1 cellular context compared by ENCODE assay signal in the genomic region with DNA sequence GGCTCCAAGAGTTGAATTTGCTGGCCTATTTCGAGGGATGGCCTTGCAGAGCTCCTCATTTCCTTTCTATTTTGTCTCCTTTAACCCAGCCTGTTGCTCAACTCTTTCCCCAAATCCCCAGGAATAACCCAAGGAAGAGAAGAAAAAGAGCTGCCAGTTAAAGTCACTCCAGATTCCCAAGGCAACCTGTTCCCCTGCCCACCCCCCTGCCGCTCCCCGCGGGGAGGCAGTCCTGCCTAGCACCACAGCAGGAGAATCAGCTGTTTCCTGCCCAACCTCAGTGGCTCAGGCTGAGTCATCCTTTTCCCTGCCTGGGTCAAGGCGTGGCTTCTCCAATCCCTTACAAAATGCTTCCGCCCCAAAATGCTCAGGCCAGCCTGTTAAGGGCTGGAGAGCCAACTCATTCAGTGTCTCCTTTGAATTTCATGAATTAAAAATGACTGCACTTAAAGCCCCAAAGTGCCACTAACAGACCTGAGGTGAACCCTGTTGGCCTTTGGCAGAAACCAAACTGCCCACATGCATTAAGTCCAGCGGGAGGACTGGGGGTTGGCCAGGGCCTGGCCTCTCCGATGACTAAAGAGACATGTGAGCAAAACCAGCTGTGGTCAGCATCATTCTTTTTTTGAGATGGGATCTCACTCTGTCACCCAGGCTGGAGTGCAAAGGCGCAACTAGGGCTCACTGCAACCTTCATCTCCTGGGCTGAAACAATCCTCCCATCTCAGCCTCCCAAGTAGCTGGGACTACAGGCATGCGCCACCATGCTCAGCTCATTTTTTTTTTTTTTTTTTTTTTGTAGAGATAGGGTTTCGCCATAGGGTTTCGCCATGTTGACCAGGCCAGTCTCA.
TF ChIP-seq lines count a peak whose summit lies in the region.

No MANE protein-coding gene starts in this region.

TF ChIP-seq in HepG2, 621 proteins besides CTCF, POLR2A, EP300 and RAD21 (continued from another document and continues in another):
- TF ChIP-seq RXRB (CRISPR knock-in tag; IDR thresholded peaks at IDR 0.05; ENCODE audit: borderline replicate concordance): no peak
- no peak for TF ChIP-seq MZF1 (CRISPR knock-in tag; IDR thresholded peaks at IDR 0.05; ENCODE audit: borderline replicate concordance)
- no peak for TF ChIP-seq MTA3 (CRISPR knock-in tag; IDR thresholded peaks at IDR 0.05)
- no peak; the same call in 1 of the 2 replicates for TF ChIP-seq ZMYM4 (CRISPR knock-in tag; IDR thresholded peaks at IDR 0.05)
- TF ChIP-seq NR2F2 (IDR thresholded peaks at IDR 0.05; ENCODE audit: borderline replicate concordance, low read depth): no peak
- TF ChIP-seq, protein P1, sequence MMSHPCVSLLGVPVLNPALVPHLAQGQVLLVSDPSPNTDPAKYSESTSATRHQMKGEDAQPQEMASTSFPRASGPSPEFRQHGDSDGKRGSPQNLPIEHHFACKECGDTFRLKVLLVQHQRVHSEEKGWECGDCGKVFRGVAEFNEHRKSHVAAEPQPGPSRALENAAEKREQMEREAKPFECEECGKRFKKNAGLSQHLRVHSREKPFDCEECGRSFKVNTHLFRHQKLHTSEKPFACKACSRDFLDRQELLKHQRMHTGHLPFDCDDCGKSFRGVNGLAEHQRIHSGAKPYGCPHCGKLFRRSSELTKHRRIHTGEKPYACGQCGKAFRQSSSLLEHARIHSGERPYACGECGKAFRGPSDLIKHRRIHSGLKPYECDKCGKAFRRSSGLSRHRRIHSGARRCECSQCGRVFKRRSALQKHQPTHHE (CRISPR knock-in tag; IDR thresholded peaks at IDR 0.05; ENCODE audit: borderline replicate concordance): no peak
- TF ChIP-seq ZNF572 (CRISPR knock-in tag; IDR thresholded peaks at IDR 0.05): no peak
- no peak for TF ChIP-seq ZNF382 (CRISPR knock-in tag; IDR thresholded peaks at IDR 0.05; ENCODE audit: borderline replicate concordance)
- no peak for TF ChIP-seq ZBTB42 (CRISPR knock-in tag; IDR thresholded peaks at IDR 0.05)
- TF ChIP-seq ARID2 (CRISPR knock-in tag; IDR thresholded peaks at IDR 0.05; ENCODE audit: borderline replicate concordance): 0 out of 2 replicates have a peak, but pooled peaks have one; percentile 38
- TF ChIP-seq SP4 (CRISPR knock-in tag; IDR thresholded peaks at IDR 0.05): no peak
- no peak for TF ChIP-seq MXD4 (CRISPR knock-in tag; IDR thresholded peaks at IDR 0.05)
- no peak for TF ChIP-seq ZNF180 (CRISPR knock-in tag; IDR thresholded peaks at IDR 0.05; ENCODE audit: borderline replicate concordance, low read depth)
- no peak for TF ChIP-seq PAWR (CRISPR knock-in tag; IDR thresholded peaks at IDR 0.05; ENCODE audit: borderline replicate concordance)
- no peak for TF ChIP-seq KDM6A (CRISPR knock-in tag; IDR thresholded peaks at IDR 0.05; ENCODE audit: low read depth)
- no peak for TF ChIP-seq DMAP1 (CRISPR knock-in tag; IDR thresholded peaks at IDR 0.05)
- no peak for TF ChIP-seq GABPA (IDR thresholded peaks at IDR 0.05; ENCODE audit: low read depth, low read length)
- TF ChIP-seq GABPA (CRISPR knock-in tag; IDR thresholded peaks at IDR 0.05; ENCODE audit: low read depth): peak; percentile 57
- TF ChIP-seq IRF2 (CRISPR knock-in tag; IDR thresholded peaks at IDR 0.05): no peak
- no peak for TF ChIP-seq BHLHE40 (IDR thresholded peaks at IDR 0.05; ENCODE audit: low read length)
- peak; percentile 34; the same call in 1 of the 2 replicates for TF ChIP-seq ELF3 (CRISPR knock-in tag; IDR thresholded peaks at IDR 0.05)
- no peak for TF ChIP-seq SCMH1 (CRISPR knock-in tag; IDR thresholded peaks at IDR 0.05; ENCODE audit: borderline replicate concordance)
- no peak for TF ChIP-seq ARNT2 (CRISPR knock-in tag; IDR thresholded peaks at IDR 0.05; ENCODE audit: low read depth)
- TF ChIP-seq, protein P2, sequence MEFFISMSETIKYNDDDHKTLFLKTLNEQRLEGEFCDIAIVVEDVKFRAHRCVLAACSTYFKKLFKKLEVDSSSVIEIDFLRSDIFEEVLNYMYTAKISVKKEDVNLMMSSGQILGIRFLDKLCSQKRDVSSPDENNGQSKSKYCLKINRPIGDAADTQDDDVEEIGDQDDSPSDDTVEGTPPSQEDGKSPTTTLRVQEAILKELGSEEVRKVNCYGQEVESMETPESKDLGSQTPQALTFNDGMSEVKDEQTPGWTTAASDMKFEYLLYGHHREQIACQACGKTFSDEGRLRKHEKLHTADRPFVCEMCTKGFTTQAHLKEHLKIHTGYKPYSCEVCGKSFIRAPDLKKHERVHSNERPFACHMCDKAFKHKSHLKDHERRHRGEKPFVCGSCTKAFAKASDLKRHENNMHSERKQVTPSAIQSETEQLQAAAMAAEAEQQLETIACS (CRISPR knock-in tag; IDR thresholded peaks at IDR 0.05): no peak
- TF ChIP-seq ZNF432 (CRISPR knock-in tag; IDR thresholded peaks at IDR 0.05; ENCODE audit: borderline replicate concordance): no peak
- no peak for TF ChIP-seq ZNF24 (IDR thresholded peaks at IDR 0.05)
- no peak for TF ChIP-seq NR2F1 (CRISPR knock-in tag; IDR thresholded peaks at IDR 0.05)
- TF ChIP-seq RFX1 (IDR thresholded peaks at IDR 0.05): no peak
- TF ChIP-seq NFE2L1 (CRISPR knock-in tag; IDR thresholded peaks at IDR 0.05; ENCODE audit: borderline replicate concordance): no peak
- no peak for TF ChIP-seq MYC (CRISPR knock-in tag; IDR thresholded peaks at IDR 0.05; ENCODE audit: borderline replicate concordance)
- peak; percentile 42; the same call in 1 of the 2 replicates for TF ChIP-seq MED1 (CRISPR knock-in tag; IDR thresholded peaks at IDR 0.05)
- no peak for TF ChIP-seq NFE2 (CRISPR knock-in tag; IDR thresholded peaks at IDR 0.05)
- TF ChIP-seq ZMYM2 (CRISPR knock-in tag; IDR thresholded peaks at IDR 0.05): no peak
- TF ChIP-seq, protein P3, sequence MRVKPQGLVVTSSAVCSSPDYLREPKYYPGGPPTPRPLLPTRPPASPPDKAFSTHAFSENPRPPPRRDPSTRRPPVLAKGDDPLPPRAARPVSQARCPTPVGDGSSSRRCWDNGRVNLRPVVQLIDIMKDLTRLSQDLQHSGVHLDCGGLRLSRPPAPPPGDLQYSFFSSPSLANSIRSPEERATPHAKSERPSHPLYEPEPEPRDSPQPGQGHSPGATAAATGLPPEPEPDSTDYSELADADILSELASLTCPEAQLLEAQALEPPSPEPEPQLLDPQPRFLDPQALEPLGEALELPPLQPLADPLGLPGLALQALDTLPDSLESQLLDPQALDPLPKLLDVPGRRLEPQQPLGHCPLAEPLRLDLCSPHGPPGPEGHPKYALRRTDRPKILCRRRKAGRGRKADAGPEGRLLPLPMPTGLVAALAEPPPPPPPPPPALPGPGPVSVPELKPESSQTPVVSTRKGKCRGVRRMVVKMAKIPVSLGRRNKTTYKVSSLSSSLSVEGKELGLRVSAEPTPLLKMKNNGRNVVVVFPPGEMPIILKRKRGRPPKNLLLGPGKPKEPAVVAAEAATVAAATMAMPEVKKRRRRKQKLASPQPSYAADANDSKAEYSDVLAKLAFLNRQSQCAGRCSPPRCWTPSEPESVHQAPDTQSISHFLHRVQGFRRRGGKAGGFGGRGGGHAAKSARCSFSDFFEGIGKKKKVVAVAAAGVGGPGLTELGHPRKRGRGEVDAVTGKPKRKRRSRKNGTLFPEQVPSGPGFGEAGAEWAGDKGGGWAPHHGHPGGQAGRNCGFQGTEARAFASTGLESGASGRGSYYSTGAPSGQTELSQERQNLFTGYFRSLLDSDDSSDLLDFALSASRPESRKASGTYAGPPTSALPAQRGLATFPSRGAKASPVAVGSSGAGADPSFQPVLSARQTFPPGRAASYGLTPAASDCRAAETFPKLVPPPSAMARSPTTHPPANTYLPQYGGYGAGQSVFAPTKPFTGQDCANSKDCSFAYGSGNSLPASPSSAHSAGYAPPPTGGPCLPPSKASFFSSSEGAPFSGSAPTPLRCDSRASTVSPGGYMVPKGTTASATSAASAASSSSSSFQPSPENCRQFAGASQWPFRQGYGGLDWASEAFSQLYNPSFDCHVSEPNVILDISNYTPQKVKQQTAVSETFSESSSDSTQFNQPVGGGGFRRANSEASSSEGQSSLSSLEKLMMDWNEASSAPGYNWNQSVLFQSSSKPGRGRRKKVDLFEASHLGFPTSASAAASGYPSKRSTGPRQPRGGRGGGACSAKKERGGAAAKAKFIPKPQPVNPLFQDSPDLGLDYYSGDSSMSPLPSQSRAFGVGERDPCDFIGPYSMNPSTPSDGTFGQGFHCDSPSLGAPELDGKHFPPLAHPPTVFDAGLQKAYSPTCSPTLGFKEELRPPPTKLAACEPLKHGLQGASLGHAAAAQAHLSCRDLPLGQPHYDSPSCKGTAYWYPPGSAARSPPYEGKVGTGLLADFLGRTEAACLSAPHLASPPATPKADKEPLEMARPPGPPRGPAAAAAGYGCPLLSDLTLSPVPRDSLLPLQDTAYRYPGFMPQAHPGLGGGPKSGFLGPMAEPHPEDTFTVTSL (CRISPR knock-in tag; IDR thresholded peaks at IDR 0.05; ENCODE audit: borderline replicate concordance): no peak
- TF ChIP-seq TOE1 (CRISPR knock-in tag; IDR thresholded peaks at IDR 0.05): no peak
- TF ChIP-seq RELA (CRISPR knock-in tag; IDR thresholded peaks at IDR 0.05): no peak
- TF ChIP-seq, protein P4, sequence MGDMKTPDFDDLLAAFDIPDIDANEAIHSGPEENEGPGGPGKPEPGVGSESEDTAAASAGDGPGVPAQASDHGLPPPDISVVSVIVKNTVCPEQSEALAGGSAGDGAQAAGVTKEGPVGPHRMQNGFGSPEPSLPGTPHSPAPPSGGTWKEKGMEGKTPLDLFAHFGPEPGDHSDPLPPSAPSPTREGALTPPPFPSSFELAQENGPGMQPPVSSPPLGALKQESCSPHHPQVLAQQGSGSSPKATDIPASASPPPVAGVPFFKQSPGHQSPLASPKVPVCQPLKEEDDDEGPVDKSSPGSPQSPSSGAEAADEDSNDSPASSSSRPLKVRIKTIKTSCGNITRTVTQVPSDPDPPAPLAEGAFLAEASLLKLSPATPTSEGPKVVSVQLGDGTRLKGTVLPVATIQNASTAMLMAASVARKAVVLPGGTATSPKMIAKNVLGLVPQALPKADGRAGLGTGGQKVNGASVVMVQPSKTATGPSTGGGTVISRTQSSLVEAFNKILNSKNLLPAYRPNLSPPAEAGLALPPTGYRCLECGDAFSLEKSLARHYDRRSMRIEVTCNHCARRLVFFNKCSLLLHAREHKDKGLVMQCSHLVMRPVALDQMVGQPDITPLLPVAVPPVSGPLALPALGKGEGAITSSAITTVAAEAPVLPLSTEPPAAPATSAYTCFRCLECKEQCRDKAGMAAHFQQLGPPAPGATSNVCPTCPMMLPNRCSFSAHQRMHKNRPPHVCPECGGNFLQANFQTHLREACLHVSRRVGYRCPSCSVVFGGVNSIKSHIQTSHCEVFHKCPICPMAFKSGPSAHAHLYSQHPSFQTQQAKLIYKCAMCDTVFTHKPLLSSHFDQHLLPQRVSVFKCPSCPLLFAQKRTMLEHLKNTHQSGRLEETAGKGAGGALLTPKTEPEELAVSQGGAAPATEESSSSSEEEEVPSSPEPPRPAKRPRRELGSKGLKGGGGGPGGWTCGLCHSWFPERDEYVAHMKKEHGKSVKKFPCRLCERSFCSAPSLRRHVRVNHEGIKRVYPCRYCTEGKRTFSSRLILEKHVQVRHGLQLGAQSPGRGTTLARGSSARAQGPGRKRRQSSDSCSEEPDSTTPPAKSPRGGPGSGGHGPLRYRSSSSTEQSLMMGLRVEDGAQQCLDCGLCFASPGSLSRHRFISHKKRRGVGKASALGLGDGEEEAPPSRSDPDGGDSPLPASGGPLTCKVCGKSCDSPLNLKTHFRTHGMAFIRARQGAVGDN (CRISPR knock-in tag; IDR thresholded peaks at IDR 0.05): peak; percentile 56
- peak; percentile 12; the same call in 1 of the 2 replicates for TF ChIP-seq MAFF (IDR thresholded peaks at IDR 0.05; ENCODE audit: low read depth, low read length)
- no peak for TF ChIP-seq MEIS1 (CRISPR knock-in tag; IDR thresholded peaks at IDR 0.05; ENCODE audit: borderline replicate concordance)
- TF ChIP-seq ZNF644 (CRISPR knock-in tag; IDR thresholded peaks at IDR 0.05; ENCODE audit: low read depth): 0 out of 2 replicates have a peak, but pooled peaks have one; percentile 30
- TF ChIP-seq XRCC5 (optimal IDR thresholded peaks at IDR 0.05; ENCODE audit: low read length): peak; percentile 39
- TF ChIP-seq FLYWCH1 (CRISPR knock-in tag; IDR thresholded peaks at IDR 0.05): no peak
- no peak for TF ChIP-seq ZNF563 (CRISPR knock-in tag; IDR thresholded peaks at IDR 0.05)
- TF ChIP-seq TCF7L2 (IDR thresholded peaks at IDR 0.05; ENCODE audit: low read depth, low read length): no peak
- TF ChIP-seq, protein P5, sequence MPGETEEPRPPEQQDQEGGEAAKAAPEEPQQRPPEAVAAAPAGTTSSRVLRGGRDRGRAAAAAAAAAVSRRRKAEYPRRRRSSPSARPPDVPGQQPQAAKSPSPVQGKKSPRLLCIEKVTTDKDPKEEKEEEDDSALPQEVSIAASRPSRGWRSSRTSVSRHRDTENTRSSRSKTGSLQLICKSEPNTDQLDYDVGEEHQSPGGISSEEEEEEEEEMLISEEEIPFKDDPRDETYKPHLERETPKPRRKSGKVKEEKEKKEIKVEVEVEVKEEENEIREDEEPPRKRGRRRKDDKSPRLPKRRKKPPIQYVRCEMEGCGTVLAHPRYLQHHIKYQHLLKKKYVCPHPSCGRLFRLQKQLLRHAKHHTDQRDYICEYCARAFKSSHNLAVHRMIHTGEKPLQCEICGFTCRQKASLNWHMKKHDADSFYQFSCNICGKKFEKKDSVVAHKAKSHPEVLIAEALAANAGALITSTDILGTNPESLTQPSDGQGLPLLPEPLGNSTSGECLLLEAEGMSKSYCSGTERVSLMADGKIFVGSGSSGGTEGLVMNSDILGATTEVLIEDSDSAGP (CRISPR knock-in tag; IDR thresholded peaks at IDR 0.05; ENCODE audit: borderline replicate concordance): no peak
- no peak for TF ChIP-seq ZNF577 (CRISPR knock-in tag; IDR thresholded peaks at IDR 0.05; ENCODE audit: borderline replicate concordance, low read depth)
- TF ChIP-seq, protein P6, sequence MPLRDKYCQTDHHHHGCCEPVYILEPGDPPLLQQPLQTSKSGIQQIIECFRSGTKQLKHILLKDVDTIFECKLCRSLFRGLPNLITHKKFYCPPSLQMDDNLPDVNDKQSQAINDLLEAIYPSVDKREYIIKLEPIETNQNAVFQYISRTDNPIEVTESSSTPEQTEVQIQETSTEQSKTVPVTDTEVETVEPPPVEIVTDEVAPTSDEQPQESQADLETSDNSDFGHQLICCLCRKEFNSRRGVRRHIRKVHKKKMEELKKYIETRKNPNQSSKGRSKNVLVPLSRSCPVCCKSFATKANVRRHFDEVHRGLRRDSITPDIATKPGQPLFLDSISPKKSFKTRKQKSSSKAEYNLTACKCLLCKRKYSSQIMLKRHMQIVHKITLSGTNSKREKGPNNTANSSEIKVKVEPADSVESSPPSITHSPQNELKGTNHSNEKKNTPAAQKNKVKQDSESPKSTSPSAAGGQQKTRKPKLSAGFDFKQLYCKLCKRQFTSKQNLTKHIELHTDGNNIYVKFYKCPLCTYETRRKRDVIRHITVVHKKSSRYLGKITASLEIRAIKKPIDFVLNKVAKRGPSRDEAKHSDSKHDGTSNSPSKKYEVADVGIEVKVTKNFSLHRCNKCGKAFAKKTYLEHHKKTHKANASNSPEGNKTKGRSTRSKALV (CRISPR knock-in tag; IDR thresholded peaks at IDR 0.05): no peak
- TF ChIP-seq HHEX (CRISPR knock-in tag; IDR thresholded peaks at IDR 0.05): no peak
- no peak for TF ChIP-seq NFYC (CRISPR knock-in tag; IDR thresholded peaks at IDR 0.05)
- TF ChIP-seq ZNF10 (CRISPR knock-in tag; IDR thresholded peaks at IDR 0.05; ENCODE audit: borderline replicate concordance, low read depth): no peak
